Comparison of ENCODE assay signal across 1 cellular context in the genomic region with DNA sequence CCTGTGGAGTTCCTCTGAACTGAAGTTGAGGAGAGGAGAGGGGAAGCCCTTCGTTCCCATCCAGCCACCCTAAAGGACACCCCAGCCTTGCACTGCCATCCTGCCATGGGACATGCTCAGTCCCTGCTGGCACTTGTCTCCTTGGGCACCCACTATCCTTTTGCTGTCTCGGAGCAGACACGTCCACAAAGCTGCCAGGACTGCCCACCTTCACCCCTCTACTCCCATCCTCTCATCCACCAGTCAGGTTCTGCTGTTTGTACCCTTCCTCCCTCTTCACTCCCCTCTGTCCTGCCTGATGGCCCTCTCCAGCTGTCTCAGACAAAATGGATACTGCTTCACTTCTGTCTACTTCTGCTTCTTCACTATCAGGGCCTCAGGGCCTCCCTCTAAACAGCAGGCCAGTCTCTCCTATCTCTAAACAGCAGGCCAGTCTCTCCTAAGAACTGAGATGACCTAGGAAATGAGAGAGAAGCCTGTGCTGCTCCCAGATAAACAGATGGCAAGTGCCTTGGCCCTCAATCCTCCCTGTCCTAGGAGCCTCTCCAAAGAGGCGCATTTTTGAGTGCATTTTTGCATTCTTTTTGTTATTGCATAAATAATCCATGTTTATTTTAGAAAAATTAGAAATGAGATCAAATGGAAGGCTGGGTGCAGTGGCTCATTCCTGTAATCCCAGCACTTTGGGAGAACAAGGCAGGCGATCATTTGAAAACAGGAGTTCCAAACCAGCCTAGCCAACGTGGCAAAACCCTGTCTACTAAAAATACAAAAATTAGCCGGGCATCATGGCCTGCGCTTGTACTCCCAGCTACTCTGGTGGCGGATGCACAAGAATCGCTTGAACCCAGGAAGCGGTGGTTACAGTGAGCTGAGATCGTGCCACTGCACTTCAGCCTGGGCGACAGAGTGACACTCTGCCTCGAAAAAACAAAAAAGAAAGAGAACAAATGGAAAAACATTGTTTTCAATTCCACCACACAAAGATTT.
TF ChIP-seq lines count a peak whose summit lies in the region.

No MANE protein-coding gene starts in this region.

TF ChIP-seq in K562, 482 proteins besides CTCF, POLR2A, EP300 and RAD21 (continued from another document and continues in another):
- TF ChIP-seq CHD4 (IDR thresholded peaks at IDR 0.05; ENCODE audit: insufficient read depth, insufficient replicate concordance, low read depth, low read length, poor library complexity, severe bottlenecking) (peak; percentile 7), EWSR1 (IDR thresholded peaks at IDR 0.05; ENCODE audit: borderline replicate concordance, low read depth, partially characterized antibody) (no peak), MEF2D (tag; conservative IDR thresholded peaks at IDR 0.05; ENCODE audit: low read depth) (peak; percentile 93), RBM22 (IDR thresholded peaks at IDR 0.05; ENCODE audit: low read depth, low read length, poor library complexity, severe bottlenecking) (no peak), ESRRB (CRISPR knock-in tag; IDR thresholded peaks at IDR 0.05; ENCODE audit: borderline replicate concordance) (peak; percentile 40; the same call in 1 of the 2 replicates), MTA2 (IDR thresholded peaks at IDR 0.05; ENCODE audit: low read depth) (peak; percentile 99), KLF13 (tag; IDR thresholded peaks at IDR 0.05; ENCODE audit: borderline replicate concordance, low read depth) (peak; percentile 35; the same call in 1 of the 2 replicates), KAT7 (CRISPR knock-in tag; IDR thresholded peaks at IDR 0.05; ENCODE audit: borderline replicate concordance) (peak; percentile 98; the same call in 1 of the 2 replicates)
- TF ChIP-seq, protein P1, sequence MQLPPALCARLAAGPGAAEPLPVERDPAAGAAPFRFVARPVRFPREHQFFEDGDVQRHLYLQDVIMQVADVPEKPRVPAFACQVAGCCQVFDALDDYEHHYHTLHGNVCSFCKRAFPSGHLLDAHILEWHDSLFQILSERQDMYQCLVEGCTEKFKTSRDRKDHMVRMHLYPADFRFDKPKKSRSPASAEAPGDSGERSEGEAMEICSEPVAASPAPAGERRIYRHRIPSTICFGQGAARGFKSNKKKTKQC (CRISPR knock-in tag; IDR thresholded peaks at IDR 0.05) = peak; percentile 66; the same call in 1 of the 2 replicates
- TF ChIP-seq, protein P2, sequence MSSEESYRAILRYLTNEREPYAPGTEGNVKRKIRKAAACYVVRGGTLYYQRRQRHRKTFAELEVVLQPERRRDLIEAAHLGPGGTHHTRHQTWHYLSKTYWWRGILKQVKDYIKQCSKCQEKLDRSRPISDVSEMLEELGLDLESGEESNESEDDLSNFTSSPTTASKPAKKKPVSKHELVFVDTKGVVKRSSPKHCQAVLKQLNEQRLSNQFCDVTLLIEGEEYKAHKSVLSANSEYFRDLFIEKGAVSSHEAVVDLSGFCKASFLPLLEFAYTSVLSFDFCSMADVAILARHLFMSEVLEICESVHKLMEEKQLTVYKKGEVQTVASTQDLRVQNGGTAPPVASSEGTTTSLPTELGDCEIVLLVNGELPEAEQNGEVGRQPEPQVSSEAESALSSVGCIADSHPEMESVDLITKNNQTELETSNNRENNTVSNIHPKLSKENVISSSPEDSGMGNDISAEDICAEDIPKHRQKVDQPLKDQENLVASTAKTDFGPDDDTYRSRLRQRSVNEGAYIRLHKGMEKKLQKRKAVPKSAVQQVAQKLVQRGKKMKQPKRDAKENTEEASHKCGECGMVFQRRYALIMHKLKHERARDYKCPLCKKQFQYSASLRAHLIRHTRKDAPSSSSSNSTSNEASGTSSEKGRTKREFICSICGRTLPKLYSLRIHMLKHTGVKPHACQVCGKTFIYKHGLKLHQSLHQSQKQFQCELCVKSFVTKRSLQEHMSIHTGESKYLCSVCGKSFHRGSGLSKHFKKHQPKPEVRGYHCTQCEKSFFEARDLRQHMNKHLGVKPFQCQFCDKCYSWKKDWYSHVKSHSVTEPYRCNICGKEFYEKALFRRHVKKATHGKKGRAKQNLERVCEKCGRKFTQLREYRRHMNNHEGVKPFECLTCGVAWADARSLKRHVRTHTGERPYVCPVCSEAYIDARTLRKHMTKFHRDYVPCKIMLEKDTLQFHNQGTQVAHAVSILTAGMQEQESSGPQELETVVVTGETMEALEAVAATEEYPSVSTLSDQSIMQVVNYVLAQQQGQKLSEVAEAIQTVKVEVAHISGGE (CRISPR knock-in tag; IDR thresholded peaks at IDR 0.05) = peak in 1 of 3 experiments; percentile 92; a peak in 2 of 6 replicates
- TF ChIP-seq, protein P3, sequence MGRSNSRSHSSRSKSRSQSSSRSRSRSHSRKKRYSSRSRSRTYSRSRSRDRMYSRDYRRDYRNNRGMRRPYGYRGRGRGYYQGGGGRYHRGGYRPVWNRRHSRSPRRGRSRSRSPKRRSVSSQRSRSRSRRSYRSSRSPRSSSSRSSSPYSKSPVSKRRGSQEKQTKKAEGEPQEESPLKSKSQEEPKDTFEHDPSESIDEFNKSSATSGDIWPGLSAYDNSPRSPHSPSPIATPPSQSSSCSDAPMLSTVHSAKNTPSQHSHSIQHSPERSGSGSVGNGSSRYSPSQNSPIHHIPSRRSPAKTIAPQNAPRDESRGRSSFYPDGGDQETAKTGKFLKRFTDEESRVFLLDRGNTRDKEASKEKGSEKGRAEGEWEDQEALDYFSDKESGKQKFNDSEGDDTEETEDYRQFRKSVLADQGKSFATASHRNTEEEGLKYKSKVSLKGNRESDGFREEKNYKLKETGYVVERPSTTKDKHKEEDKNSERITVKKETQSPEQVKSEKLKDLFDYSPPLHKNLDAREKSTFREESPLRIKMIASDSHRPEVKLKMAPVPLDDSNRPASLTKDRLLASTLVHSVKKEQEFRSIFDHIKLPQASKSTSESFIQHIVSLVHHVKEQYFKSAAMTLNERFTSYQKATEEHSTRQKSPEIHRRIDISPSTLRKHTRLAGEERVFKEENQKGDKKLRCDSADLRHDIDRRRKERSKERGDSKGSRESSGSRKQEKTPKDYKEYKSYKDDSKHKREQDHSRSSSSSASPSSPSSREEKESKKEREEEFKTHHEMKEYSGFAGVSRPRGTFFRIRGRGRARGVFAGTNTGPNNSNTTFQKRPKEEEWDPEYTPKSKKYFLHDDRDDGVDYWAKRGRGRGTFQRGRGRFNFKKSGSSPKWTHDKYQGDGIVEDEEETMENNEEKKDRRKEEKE (IDR thresholded peaks at IDR 0.05; ENCODE audit: borderline replicate concordance in 1 of 2, control insufficient read depth in 1 of 2, low read depth in 2 of 2, low read length in 1 of 2) = peak; percentile 59 to 80; a peak in 2 of 4 replicates
- TF ChIP-seq, protein P4, sequence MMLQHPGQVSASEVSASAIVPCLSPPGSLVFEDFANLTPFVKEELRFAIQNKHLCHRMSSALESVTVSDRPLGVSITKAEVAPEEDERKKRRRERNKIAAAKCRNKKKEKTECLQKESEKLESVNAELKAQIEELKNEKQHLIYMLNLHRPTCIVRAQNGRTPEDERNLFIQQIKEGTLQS (IDR thresholded peaks at IDR 0.05) = peak; percentile 45; the same call in 1 of the 2 replicates
- TF ChIP-seq, protein P4 (CRISPR knock-in tag; conservative IDR thresholded peaks at IDR 0.05) = peak; percentile 86; the same call in 1 of the 2 replicates
- TF ChIP-seq, protein P5, sequence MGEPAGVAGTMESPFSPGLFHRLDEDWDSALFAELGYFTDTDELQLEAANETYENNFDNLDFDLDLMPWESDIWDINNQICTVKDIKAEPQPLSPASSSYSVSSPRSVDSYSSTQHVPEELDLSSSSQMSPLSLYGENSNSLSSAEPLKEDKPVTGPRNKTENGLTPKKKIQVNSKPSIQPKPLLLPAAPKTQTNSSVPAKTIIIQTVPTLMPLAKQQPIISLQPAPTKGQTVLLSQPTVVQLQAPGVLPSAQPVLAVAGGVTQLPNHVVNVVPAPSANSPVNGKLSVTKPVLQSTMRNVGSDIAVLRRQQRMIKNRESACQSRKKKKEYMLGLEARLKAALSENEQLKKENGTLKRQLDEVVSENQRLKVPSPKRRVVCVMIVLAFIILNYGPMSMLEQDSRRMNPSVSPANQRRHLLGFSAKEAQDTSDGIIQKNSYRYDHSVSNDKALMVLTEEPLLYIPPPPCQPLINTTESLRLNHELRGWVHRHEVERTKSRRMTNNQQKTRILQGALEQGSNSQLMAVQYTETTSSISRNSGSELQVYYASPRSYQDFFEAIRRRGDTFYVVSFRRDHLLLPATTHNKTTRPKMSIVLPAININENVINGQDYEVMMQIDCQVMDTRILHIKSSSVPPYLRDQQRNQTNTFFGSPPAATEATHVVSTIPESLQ (CRISPR knock-in tag; IDR thresholded peaks at IDR 0.05) = no peak
- TF ChIP-seq, protein P6, sequence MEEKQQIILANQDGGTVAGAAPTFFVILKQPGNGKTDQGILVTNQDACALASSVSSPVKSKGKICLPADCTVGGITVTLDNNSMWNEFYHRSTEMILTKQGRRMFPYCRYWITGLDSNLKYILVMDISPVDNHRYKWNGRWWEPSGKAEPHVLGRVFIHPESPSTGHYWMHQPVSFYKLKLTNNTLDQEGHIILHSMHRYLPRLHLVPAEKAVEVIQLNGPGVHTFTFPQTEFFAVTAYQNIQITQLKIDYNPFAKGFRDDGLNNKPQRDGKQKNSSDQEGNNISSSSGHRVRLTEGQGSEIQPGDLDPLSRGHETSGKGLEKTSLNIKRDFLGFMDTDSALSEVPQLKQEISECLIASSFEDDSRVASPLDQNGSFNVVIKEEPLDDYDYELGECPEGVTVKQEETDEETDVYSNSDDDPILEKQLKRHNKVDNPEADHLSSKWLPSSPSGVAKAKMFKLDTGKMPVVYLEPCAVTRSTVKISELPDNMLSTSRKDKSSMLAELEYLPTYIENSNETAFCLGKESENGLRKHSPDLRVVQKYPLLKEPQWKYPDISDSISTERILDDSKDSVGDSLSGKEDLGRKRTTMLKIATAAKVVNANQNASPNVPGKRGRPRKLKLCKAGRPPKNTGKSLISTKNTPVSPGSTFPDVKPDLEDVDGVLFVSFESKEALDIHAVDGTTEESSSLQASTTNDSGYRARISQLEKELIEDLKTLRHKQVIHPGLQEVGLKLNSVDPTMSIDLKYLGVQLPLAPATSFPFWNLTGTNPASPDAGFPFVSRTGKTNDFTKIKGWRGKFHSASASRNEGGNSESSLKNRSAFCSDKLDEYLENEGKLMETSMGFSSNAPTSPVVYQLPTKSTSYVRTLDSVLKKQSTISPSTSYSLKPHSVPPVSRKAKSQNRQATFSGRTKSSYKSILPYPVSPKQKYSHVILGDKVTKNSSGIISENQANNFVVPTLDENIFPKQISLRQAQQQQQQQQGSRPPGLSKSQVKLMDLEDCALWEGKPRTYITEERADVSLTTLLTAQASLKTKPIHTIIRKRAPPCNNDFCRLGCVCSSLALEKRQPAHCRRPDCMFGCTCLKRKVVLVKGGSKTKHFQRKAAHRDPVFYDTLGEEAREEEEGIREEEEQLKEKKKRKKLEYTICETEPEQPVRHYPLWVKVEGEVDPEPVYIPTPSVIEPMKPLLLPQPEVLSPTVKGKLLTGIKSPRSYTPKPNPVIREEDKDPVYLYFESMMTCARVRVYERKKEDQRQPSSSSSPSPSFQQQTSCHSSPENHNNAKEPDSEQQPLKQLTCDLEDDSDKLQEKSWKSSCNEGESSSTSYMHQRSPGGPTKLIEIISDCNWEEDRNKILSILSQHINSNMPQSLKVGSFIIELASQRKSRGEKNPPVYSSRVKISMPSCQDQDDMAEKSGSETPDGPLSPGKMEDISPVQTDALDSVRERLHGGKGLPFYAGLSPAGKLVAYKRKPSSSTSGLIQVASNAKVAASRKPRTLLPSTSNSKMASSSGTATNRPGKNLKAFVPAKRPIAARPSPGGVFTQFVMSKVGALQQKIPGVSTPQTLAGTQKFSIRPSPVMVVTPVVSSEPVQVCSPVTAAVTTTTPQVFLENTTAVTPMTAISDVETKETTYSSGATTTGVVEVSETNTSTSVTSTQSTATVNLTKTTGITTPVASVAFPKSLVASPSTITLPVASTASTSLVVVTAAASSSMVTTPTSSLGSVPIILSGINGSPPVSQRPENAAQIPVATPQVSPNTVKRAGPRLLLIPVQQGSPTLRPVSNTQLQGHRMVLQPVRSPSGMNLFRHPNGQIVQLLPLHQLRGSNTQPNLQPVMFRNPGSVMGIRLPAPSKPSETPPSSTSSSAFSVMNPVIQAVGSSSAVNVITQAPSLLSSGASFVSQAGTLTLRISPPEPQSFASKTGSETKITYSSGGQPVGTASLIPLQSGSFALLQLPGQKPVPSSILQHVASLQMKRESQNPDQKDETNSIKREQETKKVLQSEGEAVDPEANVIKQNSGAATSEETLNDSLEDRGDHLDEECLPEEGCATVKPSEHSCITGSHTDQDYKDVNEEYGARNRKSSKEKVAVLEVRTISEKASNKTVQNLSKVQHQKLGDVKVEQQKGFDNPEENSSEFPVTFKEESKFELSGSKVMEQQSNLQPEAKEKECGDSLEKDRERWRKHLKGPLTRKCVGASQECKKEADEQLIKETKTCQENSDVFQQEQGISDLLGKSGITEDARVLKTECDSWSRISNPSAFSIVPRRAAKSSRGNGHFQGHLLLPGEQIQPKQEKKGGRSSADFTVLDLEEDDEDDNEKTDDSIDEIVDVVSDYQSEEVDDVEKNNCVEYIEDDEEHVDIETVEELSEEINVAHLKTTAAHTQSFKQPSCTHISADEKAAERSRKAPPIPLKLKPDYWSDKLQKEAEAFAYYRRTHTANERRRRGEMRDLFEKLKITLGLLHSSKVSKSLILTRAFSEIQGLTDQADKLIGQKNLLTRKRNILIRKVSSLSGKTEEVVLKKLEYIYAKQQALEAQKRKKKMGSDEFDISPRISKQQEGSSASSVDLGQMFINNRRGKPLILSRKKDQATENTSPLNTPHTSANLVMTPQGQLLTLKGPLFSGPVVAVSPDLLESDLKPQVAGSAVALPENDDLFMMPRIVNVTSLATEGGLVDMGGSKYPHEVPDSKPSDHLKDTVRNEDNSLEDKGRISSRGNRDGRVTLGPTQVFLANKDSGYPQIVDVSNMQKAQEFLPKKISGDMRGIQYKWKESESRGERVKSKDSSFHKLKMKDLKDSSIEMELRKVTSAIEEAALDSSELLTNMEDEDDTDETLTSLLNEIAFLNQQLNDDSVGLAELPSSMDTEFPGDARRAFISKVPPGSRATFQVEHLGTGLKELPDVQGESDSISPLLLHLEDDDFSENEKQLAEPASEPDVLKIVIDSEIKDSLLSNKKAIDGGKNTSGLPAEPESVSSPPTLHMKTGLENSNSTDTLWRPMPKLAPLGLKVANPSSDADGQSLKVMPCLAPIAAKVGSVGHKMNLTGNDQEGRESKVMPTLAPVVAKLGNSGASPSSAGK (IDR thresholded peaks at IDR 0.05) = peak; percentile 35; the same call in 1 of the 2 replicates
- TF ChIP-seq, protein P7, sequence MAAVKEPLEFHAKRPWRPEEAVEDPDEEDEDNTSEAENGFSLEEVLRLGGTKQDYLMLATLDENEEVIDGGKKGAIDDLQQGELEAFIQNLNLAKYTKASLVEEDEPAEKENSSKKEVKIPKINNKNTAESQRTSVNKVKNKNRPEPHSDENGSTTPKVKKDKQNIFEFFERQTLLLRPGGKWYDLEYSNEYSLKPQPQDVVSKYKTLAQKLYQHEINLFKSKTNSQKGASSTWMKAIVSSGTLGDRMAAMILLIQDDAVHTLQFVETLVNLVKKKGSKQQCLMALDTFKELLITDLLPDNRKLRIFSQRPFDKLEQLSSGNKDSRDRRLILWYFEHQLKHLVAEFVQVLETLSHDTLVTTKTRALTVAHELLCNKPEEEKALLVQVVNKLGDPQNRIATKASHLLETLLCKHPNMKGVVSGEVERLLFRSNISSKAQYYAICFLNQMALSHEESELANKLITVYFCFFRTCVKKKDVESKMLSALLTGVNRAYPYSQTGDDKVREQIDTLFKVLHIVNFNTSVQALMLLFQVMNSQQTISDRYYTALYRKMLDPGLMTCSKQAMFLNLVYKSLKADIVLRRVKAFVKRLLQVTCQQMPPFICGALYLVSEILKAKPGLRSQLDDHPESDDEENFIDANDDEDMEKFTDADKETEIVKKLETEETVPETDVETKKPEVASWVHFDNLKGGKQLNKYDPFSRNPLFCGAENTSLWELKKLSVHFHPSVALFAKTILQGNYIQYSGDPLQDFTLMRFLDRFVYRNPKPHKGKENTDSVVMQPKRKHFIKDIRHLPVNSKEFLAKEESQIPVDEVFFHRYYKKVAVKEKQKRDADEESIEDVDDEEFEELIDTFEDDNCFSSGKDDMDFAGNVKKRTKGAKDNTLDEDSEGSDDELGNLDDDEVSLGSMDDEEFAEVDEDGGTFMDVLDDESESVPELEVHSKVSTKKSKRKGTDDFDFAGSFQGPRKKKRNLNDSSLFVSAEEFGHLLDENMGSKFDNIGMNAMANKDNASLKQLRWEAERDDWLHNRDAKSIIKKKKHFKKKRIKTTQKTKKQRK (IDR thresholded peaks at IDR 0.05; ENCODE audit: borderline replicate concordance, low read depth, low read length) = no peak
